Comparison of ENCODE assay signal across 8 cellular contexts in genomic region chr17:50507871-50508572, GRCh38. TPM values are rescaled to one million over a fixed set of nuclear protein-coding genes. Genes with fewer than 3 reads are reported as not detected.
DNase-seq lines count a peak whose midpoint lies in the region; ATAC-seq, FAIRE-seq and TF ChIP-seq lines count a peak whose summit lies in the region.

TSS of gene MYCBPAP (plus strand) at chr17:50508439. CDS start at chr17:50508675, 236 bp downstream.

- TF ChIP-seq CTCF in endothelial cell of umbilical vein (IDR thresholded peaks at IDR 0.05; ENCODE audit: extremely low read depth in 1 of 2, insufficient read depth in 1 of 2, low read depth in 1 of 2, low read length in 2 of 2) = peak in 1 of 2 donors; percentile 29
- TF ChIP-seq CTCF in mesothelial cell of epicardium (IDR thresholded peaks at IDR 0.05; ENCODE audit: unreplicated experiment) = no peak

- no peak for FAIRE-seq in endothelial cell of umbilical vein (lab: Jason Lieb, UNC)

- DNase-seq in GM19238 (ENCODE audit: insufficient read length, low spot score) (peak; percentile 48), NCI-H748 treated with DMSO at 0.1 percent for 48 hours (lab: John Stamatoyannopoulos, UW) (peak; percentile 48), endothelial cell of umbilical vein (ENCODE audit: low read depth, low spot score) (peak; percentile 75), mesothelial cell of epicardium (ENCODE audit: low spot score in 2 of 2, unreplicated experiment in 2 of 2) (peak; percentile 72 to 79)
- peak; percentile 91 for DNase-seq in activated CD8-positive, alpha-beta memory T cell treated with anti-CD3 and anti-CD28 coated beads, Interleukin-2, amount 50 U/mL, for 48 hours
- peak; percentile 60 for DNase-seq in stimulated activated CD8-positive, alpha-beta memory T cell treated with anti-CD3 and anti-CD28 coated beads, Interleukin-15, amount 100 ng/mL, for 24 hours (ENCODE audit: low read depth)

- dilution Hi-C loops in endothelial cell of umbilical vein (cut with MboI; ENCODE audit: extremely low pct_ligation_motif_present, low sequenced_read_pairs) = no loop called here

- peak within 1 kb of the TSS; percentile 90 for H3K27ac Mint-ChIP-seq in mesothelial cell of epicardium

- no peaks in the 10 kb centered on the region for H4K20me1 ChIP-seq in endothelial cell of umbilical vein (replicated peaks; ENCODE audit: control insufficient read depth, extremely low read depth, insufficient read depth, low read length)

- no peaks in the 10 kb centered on the region for H3K9me1 ChIP-seq in endothelial cell of umbilical vein (replicated peaks; ENCODE audit: control insufficient read depth, extremely low read depth, insufficient read depth, low read length)

- POLR2A ChIA-PET in endothelial cell of umbilical vein (lab: Charles Lee) = no interaction called here

- BruUV-seq in endothelial cell of umbilical vein (replicated peaks; lab: Mats Ljungman, UMichigan) = no TSS peak

- H3K4me3 Mint-ChIP-seq in mesothelial cell of epicardium = peak within 1 kb of the TSS; percentile 75

- no peaks in the 10 kb centered on the region for H3K36me3 ChIP-seq in ACC112 (ENCODE audit: insufficient read depth, low read length)
- no peaks in the 10 kb centered on the region for H3K36me3 ChIP-seq in endothelial cell of umbilical vein (ENCODE audit: control insufficient read depth in 2 of 2, extremely low read depth in 1 of 2, insufficient read depth in 2 of 2, low read length in 2 of 2)

- peak within 1 kb of the TSS; percentile 61 for H3K4me2 ChIP-seq in endothelial cell of umbilical vein (ENCODE audit: insufficient read depth, low read length)

- H3K27me3 ChIP-seq in ACC112 (ENCODE audit: insufficient read depth, low read length) (no peaks in the 10 kb centered on the region), endothelial cell of umbilical vein (ENCODE audit: control insufficient read depth in 2 of 2, insufficient read depth in 2 of 2, low read length in 2 of 2) (peaks cover 5 to 7% of the 10 kb centered on the region in 2 experiments)

- H3K79me2 ChIP-seq in ACC112 (ENCODE audit: control insufficient read depth, insufficient read depth, low read length, unreplicated experiment) (peaks cover 7% of the 10 kb centered on the region), endothelial cell of umbilical vein (ENCODE audit: control insufficient read depth, insufficient read depth, low read length) (no peaks in the 10 kb centered on the region)

- peak within 1 kb of the TSS; percentile 52 for H3K9ac ChIP-seq in endothelial cell of umbilical vein (replicated peaks; ENCODE audit: extremely low read depth, insufficient read depth, low read length)

- peak within 1 kb of the TSS; percentile 78 for H3K4me3 ChIP-seq in ACC112 (ENCODE audit: low read depth, low read length)
- H3K4me3 ChIP-seq in endothelial cell of umbilical vein (replicated peaks in 1 of 3; ENCODE audit: insufficient read depth in 1 of 3, low read depth in 1 of 3, low read length in 3 of 3) = peak within 1 kb of the TSS; percentile 45 to 74 (median 64)

- peak within 1 kb of the TSS; percentile 54 for H3K27ac ChIP-seq in ACC112 (ENCODE audit: low read depth, low read length)
- H3K27ac ChIP-seq in endothelial cell of umbilical vein (ENCODE audit: insufficient read depth, low read depth, low read length) = peak within 1 kb of the TSS; percentile 17

- no peaks in the 10 kb centered on the region for H3K36me3 Mint-ChIP-seq in mesothelial cell of epicardium

- no peak for TF ChIP-seq POLR2A in endothelial cell of umbilical vein (IDR thresholded peaks at IDR 0.05; ENCODE audit: low read depth, low read length)

- H3K4me1 Mint-ChIP-seq in mesothelial cell of epicardium = peaks cover 32% of the 10 kb centered on the region

- no peaks in the 10 kb centered on the region for H3K9me3 Mint-ChIP-seq in mesothelial cell of epicardium

- H3K4me1 ChIP-seq in ACC112 (ENCODE audit: control insufficient read depth, insufficient read depth, low read length, unreplicated experiment) (peaks cover 28% of the 10 kb centered on the region), endothelial cell of umbilical vein (ENCODE audit: control insufficient read depth, extremely low read depth, insufficient read depth, low read length) (peaks cover 4% of the 10 kb centered on the region)

- ATAC-seq in GM21619 (IDR thresholded peaks at IDR 0.05; ENCODE audit: unreplicated experiment) = no peak

- no peaks in the 10 kb centered on the region for H3K9me3 ChIP-seq in endothelial cell of umbilical vein (replicated peaks; ENCODE audit: control insufficient read depth, insufficient read depth, low read length)

- H2AFZ ChIP-seq in ACC112 (ENCODE audit: low read length, unreplicated experiment) (peak within 1 kb of the TSS; percentile 78), endothelial cell of umbilical vein (ENCODE audit: low read depth, low read length) (peak within 1 kb of the TSS; percentile 56)

- intact Hi-C loops in endothelial cell of umbilical vein (cut with micrococcal nuclease) = no loop called here

- CTCF ChIA-PET in endothelial cell of umbilical vein (lab: Charles Lee) = no interaction called here

- H3K27me3 Mint-ChIP-seq in mesothelial cell of epicardium (ENCODE audit: low read depth) = peaks cover 13% of the 10 kb centered on the region

TF ChIP-seq in endothelial cell of umbilical vein, 7 proteins besides CTCF, POLR2A, EP300 and RAD21:
- no peak for TF ChIP-seq GATA2 (IDR thresholded peaks at IDR 0.05; ENCODE audit: insufficient read depth, insufficient read length, low read depth, low read length)
- TF ChIP-seq JUN (IDR thresholded peaks at IDR 0.05; ENCODE audit: borderline replicate concordance, insufficient read depth, insufficient read length, low read depth) = no peak
- TF ChIP-seq EZH2 (IDR thresholded peaks at IDR 0.05; ENCODE audit: borderline replicate concordance, low read depth, low read length, severe bottlenecking) = no peak
- peak; percentile 60 for TF ChIP-seq POLR2AphosphoS5 (IDR thresholded peaks at IDR 0.05; ENCODE audit: insufficient read depth, low read depth, low read length)

RNA-seq across cellular contexts. Expression of gene MYCBPAP, which starts in this region (rescaled TPM):
- 0.25 and 0.66 TPM in 2 replicates for total RNA-seq in endothelial cell of umbilical vein
- polyA plus RNA-seq in endothelial cell of umbilical vein = 0.05 and 0.40 TPM in 2 replicates
- 0.22 and 0.27 TPM in 2 replicates for polyA plus RNA-seq in endothelial cell of umbilical vein (2011; cell fraction: cytosol; rRNA removed)
- polyA plus RNA-seq in endothelial cell of umbilical vein (2011; cell fraction: nucleus; rRNA removed) = 1.6 TPM in 2 replicates
- 0.46 and 0.83 TPM in 2 replicates for polyA plus RNA-seq in endothelial cell of umbilical vein (2012)
- polyA minus RNA-seq in endothelial cell of umbilical vein = 0.25 TPM in 1 of 2 replicates, not detected in the other
- polyA minus RNA-seq in endothelial cell of umbilical vein (2011; cell fraction: cytosol; rRNA and poly(A)+ RNA removed) = not detected
- 0.38 and 1.4 TPM in 2 replicates for polyA minus RNA-seq in endothelial cell of umbilical vein (2011; cell fraction: nucleus; rRNA and poly(A)+ RNA removed)
- total RNA-seq in mesothelial cell of epicardium = 5.1 to 6.5 TPM (median 6.1 TPM) in 3 replicates
